ENCODE assay signal across 9 cellular contexts in the genomic region with DNA sequence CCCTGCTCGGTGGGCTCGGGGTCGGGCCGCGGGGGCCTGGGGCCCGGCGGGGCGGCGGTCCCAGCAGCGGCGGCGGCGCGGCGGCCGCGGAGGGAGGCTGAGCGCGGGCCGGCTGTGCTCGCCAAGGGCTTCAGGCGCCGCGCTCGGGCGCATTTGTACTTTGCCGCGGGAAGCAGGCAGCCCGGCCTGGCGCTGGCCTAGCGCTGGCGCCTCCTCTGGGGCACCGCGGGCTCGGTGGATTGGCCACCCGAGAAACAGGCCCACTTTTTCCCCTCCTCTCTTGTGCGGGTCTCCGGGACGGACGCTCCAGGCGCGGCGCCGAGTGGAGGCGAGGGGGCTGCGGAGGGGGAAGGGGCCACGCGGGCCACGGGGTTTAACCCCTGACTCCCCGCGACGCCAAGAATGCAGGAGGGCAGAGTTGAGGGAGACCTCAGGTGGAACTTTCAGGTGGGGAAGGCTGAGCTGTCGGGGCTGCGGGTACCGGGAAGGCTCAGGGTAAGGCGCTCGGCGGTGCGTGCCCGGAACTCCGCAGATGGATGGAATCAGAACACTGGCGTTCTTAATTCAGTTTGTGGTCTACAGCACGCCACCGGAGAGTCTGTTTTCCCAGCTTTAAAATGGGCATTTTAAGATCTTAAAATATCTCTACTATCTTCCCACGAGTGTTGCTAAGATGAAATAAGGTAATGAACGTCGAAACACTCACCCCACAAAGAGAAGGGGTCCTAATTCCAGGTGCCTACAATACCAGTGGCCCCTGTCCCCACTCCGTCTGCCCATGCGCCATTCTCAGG. TPM values are rescaled to one million over a fixed set of nuclear protein-coding genes. Genes with fewer than 3 reads are reported as not detected.
DNase-seq lines count a peak whose midpoint lies in the region; ATAC-seq and TF ChIP-seq lines count a peak whose summit lies in the region.
"Had no signal": no experiment of that assay in that cellular context is flagged by ENCODE, and none has a peak within 500 bp of the region (broad histone marks: within the 10 kb centered on the region; RNA-seq: fewer than 3 reads in every experiment).

A gene with protein sequence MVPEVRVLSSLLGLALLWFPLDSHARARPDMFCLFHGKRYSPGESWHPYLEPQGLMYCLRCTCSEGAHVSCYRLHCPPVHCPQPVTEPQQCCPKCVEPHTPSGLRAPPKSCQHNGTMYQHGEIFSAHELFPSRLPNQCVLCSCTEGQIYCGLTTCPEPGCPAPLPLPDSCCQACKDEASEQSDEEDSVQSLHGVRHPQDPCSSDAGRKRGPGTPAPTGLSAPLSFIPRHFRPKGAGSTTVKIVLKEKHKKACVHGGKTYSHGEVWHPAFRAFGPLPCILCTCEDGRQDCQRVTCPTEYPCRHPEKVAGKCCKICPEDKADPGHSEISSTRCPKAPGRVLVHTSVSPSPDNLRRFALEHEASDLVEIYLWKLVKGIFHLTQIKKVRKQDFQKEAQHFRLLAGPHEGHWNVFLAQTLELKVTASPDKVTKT (minus strand): TSS at position 126 of the 794 bp plus-strand sequence. CDS start 538 bp downstream, outside the sequence.

- no peaks in the 10 kb centered on the region for H3K9me3 ChIP-seq in BE2C
- no peaks in the 10 kb centered on the region for H3K9me3 ChIP-seq in SK-N-MC (ENCODE audit: low read depth, low read length)
- H3K9me3 ChIP-seq in neuronal stem cell (replicated peaks in 1 of 2; ENCODE audit: control insufficient read depth in 2 of 2, insufficient read depth in 1 of 2, low read depth in 1 of 2, low read length in 2 of 2): peaks cover 0 to 7% of the 10 kb centered on the region in 2 donors
- no peaks in the 10 kb centered on the region for H3K9me3 ChIP-seq in effector memory CD4-positive, alpha-beta T cell (ENCODE audit: control insufficient read depth, low read length)

- peaks cover 46% of the 10 kb centered on the region for H3K27me3 ChIP-seq in BE2C
- H3K27me3 ChIP-seq in neuronal stem cell (ENCODE audit: control insufficient read depth in 3 of 3, insufficient read depth in 3 of 3, low read depth in 1 of 3, low read length in 3 of 3): peaks cover 11 to 82% (median 43%) of the 10 kb centered on the region in 3 experiments
- H3K27me3 ChIP-seq in effector memory CD4-positive, alpha-beta T cell (replicated peaks; ENCODE audit: control insufficient read depth, insufficient read depth, low read length, poor library complexity, severe bottlenecking): peaks cover 16% of the 10 kb centered on the region

- TF ChIP-seq CTCF in BE2C (IDR thresholded peaks at IDR 0.05; ENCODE audit: low read depth, low read length) (no peak), fibroblast of villous mesenchyme (IDR thresholded peaks at IDR 0.05; ENCODE audit: insufficient read depth, low read depth, low read length) (no peak)

- ATAC-seq in HG03460 (IDR thresholded peaks at IDR 0.05; ENCODE audit: unreplicated experiment): no peak
- no peak for ATAC-seq in HG02870 (IDR thresholded peaks at IDR 0.05; ENCODE audit: unreplicated experiment)

- H3K14ac ChIP-seq in neuronal stem cell (ENCODE audit: low read length): no peak within 1 kb of the TSS

- H3K4me1 ChIP-seq in BE2C: no peaks in the 10 kb centered on the region
- H3K4me1 ChIP-seq in neuronal stem cell (ENCODE audit: control insufficient read depth in 2 of 2, insufficient read depth in 1 of 2, low read depth in 1 of 2, low read length in 2 of 2): peaks cover 0 to 6% of the 10 kb centered on the region in 2 donors
- H3K4me1 ChIP-seq in effector memory CD4-positive, alpha-beta T cell (ENCODE audit: control insufficient read depth, insufficient read depth, low read length, poor library complexity, severe bottlenecking): peaks cover 9% of the 10 kb centered on the region

- H2BK12ac ChIP-seq in neuronal stem cell (ENCODE audit: low read length): no peak within 1 kb of the TSS

- H3K4ac ChIP-seq in neuronal stem cell (ENCODE audit: low read length): no peak within 1 kb of the TSS

- H3K27ac ChIP-seq in SK-N-MC (no peak within 1 kb of the TSS), neuronal stem cell (replicated peaks; ENCODE audit: low read length) (no peak within 1 kb of the TSS)
- H3K27ac ChIP-seq in effector memory CD4-positive, alpha-beta T cell (ENCODE audit: insufficient read depth, low read length, poor library complexity, severe bottlenecking): no peak within 1 kb of the TSS

- WGBS in neuronal stem cell (ENCODE audit: extremely low coverage in 2 of 2, insufficient read length in 2 of 2, insufficient replicate concordance in 1 of 2), 2 donors: no CpG with 5 or more reads among the region's 69 CpGs

- peak within 1 kb of the TSS; percentile 89 for H2AFZ ChIP-seq in neuronal stem cell (ENCODE audit: low read length)

- H3K4me2 ChIP-seq in neuronal stem cell (ENCODE audit: insufficient read depth, low read length, poor library complexity, severe bottlenecking): peak within 1 kb of the TSS; percentile 90

- peak within 1 kb of the TSS; percentile 21 for H2AK5ac ChIP-seq in neuronal stem cell (ENCODE audit: low read depth, low read length)

- no peak within 1 kb of the TSS for H2BK15ac ChIP-seq in neuronal stem cell (ENCODE audit: low read length)

- H3K36me3 ChIP-seq in BE2C (no peaks in the 10 kb centered on the region), SK-N-MC (ENCODE audit: insufficient read depth, low read length) (no peaks in the 10 kb centered on the region), neuronal stem cell (replicated peaks in 1 of 2; ENCODE audit: control insufficient read depth in 2 of 2, insufficient read depth in 2 of 2, low read length in 2 of 2) (no peaks in the 10 kb centered on the region)
- no peaks in the 10 kb centered on the region for H3K36me3 ChIP-seq in effector memory CD4-positive, alpha-beta T cell (ENCODE audit: control insufficient read depth, insufficient read depth, low read length)

- H3K18ac ChIP-seq in neuronal stem cell (ENCODE audit: low read length): peak within 1 kb of the TSS; percentile 81

- no peak within 1 kb of the TSS for H3K9ac ChIP-seq in SK-N-MC (ENCODE audit: insufficient read length)
- H3K9ac ChIP-seq in neuronal stem cell (ENCODE audit: low read depth, low read length, poor library complexity): peak within 1 kb of the TSS; percentile 56

- H4K91ac ChIP-seq in neuronal stem cell (ENCODE audit: low read depth, low read length, poor library complexity): no peak within 1 kb of the TSS

- H3K79me1 ChIP-seq in neuronal stem cell (ENCODE audit: low read depth, low read length): no peaks in the 10 kb centered on the region

- H2BK5ac ChIP-seq in neuronal stem cell (ENCODE audit: low read length): peak within 1 kb of the TSS; percentile 31

- no peak within 1 kb of the TSS for H4K8ac ChIP-seq in neuronal stem cell (ENCODE audit: low read depth, low read length)

- H2BK120ac ChIP-seq in neuronal stem cell (ENCODE audit: low read depth, low read length): peak within 1 kb of the TSS; percentile 30

- peak within 1 kb of the TSS; percentile 17 for H3K23ac ChIP-seq in neuronal stem cell (ENCODE audit: low read depth, low read length, poor library complexity)

- DNase-seq in BE2C: peak; percentile 44
- no peak for DNase-seq in SK-N-MC (ENCODE audit: low read depth, low spot score)
- peak; percentile 22 for DNase-seq in fibroblast of villous mesenchyme (ENCODE audit: low read depth)
- DNase-seq in neuronal stem cell (ENCODE audit: low spot score): no peak
- no peak for DNase-seq in NOMO-1 treated with dmso at 0.1 percent for 144 hours (lab: John Stamatoyannopoulos, UW; ENCODE audit: unreplicated experiment)
- DNase-seq in effector memory CD4-positive, alpha-beta T cell: no peak
- DNase-seq: foreskin melanocyte had no signal

- H3K4me3 ChIP-seq in BE2C (ENCODE audit: low read depth, low read length): no peak within 1 kb of the TSS
- 0 out of 2 replicates have a peak within 1 kb of the TSS, but pooled peaks have one; percentile 48 for H3K4me3 ChIP-seq in SK-N-MC
- peak within 1 kb of the TSS; percentile 32 for H3K4me3 ChIP-seq in fibroblast of villous mesenchyme (ENCODE audit: low read depth, low read length)
- peak within 1 kb of the TSS; percentile 38 to 76 for H3K4me3 ChIP-seq in neuronal stem cell (ENCODE audit: low read length in 2 of 2)
- no peak within 1 kb of the TSS for H3K4me3 ChIP-seq in effector memory CD4-positive, alpha-beta T cell (ENCODE audit: insufficient read depth, low read depth, low read length, poor library complexity, severe bottlenecking)

RNA-seq across cellular contexts. Expression of the gene that starts here (rescaled TPM):
- not detected for polyA plus RNA-seq in BE2C (2012; ENCODE audit: insufficient read depth, insufficient read length, low read depth)
- total RNA-seq in fibroblast of villous mesenchyme: not detected in 2 replicates
- polyA plus RNA-seq in neuronal stem cell (2013, experiment 1 of 2): 0.81 TPM
- 0.80 TPM for polyA plus RNA-seq in neuronal stem cell (2013, experiment 2 of 2)

Comparison
In these comparisons a context has a peak if more than half of its experiments do, and no peak if none do; other contexts are left out.
1. Peak in DNase-seq and H3K4me3 ChIP-seq in fibroblast of villous mesenchyme; RNA of the gene not detected or under 1 TPM.
2. H3K4me3 ChIP-seq: peak in SK-N-MC (single experiment) and neuronal stem cell (2 of 2); none in BE2C (single experiment) and effector memory CD4-positive, alpha-beta T cell (single experiment).